In genomic region chr12:117874842-117875434, GRCh38 we compare ENCODE assay signal across 8 cellular contexts.
DNase-seq lines count a peak whose midpoint lies in the region; ATAC-seq and TF ChIP-seq lines count a peak whose summit lies in the region.

No MANE protein-coding gene starts in this region.

- H3K4me3 Mint-ChIP-seq in activated CD4-positive, alpha-beta T cell treated with anti-CD3 and anti-CD28 coated beads, Interleukin-2, amount 10 ng/mL, durations not matched to agents 7 days and 5 days = no peak overlapping the region

- TF ChIP-seq CTCF in HEK293 (tag by site-specific recombination; IDR thresholded peaks at IDR 0.05) = peak; percentile 73

- POLR2A ChIA-PET in HEK293 (lab: Yijun Ruan, JAX) = interaction anchor here (0.6 to 1.3 kb wide), 3 partner anchors 141 to 864 kb away, joined by 3 to 4 read pairs (median 3); partner anchors contain the start of gene RFC5
- POLR2A ChIA-PET in activated CD4-positive, alpha-beta T cell treated with anti-CD3 and anti-CD28 coated beads, Interleukin-2, amount 10 ng/mL, durations not matched to agents 7 days and 5 days (lab: Charles Lee) = interaction anchor here (0.6 kb wide), 1 partner anchor 160 kb away, joined by 3 read pairs; no protein-coding TSS in a partner anchor

- no peak overlapping the region for H3K27ac ChIP-seq in HEK293 (ENCODE audit: extremely low read depth, low read depth, low read length)

- H3K4me1 Mint-ChIP-seq in activated CD4-positive, alpha-beta T cell treated with anti-CD3 and anti-CD28 coated beads, Interleukin-2, amount 10 ng/mL, durations not matched to agents 7 days and 5 days = peaks cover 9% of the 10 kb centered on the region

- no peaks in the 10 kb centered on the region for H3K9me3 Mint-ChIP-seq in activated CD4-positive, alpha-beta T cell treated with anti-CD3 and anti-CD28 coated beads, Interleukin-2, amount 10 ng/mL, durations not matched to agents 7 days and 5 days

- peaks cover 14% of the 10 kb centered on the region for H3K27me3 Mint-ChIP-seq in activated CD4-positive, alpha-beta T cell treated with anti-CD3 and anti-CD28 coated beads, Interleukin-2, amount 10 ng/mL, durations not matched to agents 7 days and 5 days

- H3K4me3 ChIP-seq in HEK293 (ENCODE audit: low read depth, low read length) = no peak overlapping the region

- H3K9me3 ChIP-seq in HEK293 (ENCODE audit: control insufficient read depth, insufficient read depth, low read depth, low read length) = no peaks in the 10 kb centered on the region

- no peaks in the 10 kb centered on the region for H3K36me3 ChIP-seq in HEK293 (ENCODE audit: control insufficient read depth in 2 of 2, insufficient read depth in 1 of 2, low read length in 2 of 2)

- H3K4me1 ChIP-seq in HEK293 (ENCODE audit: control insufficient read depth, insufficient read depth, low read length) = no peaks in the 10 kb centered on the region; the same call in 1 of the 2 replicates

- CTCF ChIA-PET in HEK293 (lab: Yijun Ruan, JAX) = interaction anchor here (0.6 to 3.7 kb wide), 33 partner anchors 9 to 803 kb away, joined by 3 to 55 read pairs (median 4); partner anchors contain the start of genes RFC5 and SUDS3
- CTCF ChIA-PET in activated CD4-positive, alpha-beta T cell treated with anti-CD3 and anti-CD28 coated beads, Interleukin-2, amount 10 ng/mL, durations not matched to agents 7 days and 5 days (lab: Charles Lee) = interaction anchor here (0.6 to 1.7 kb wide), 8 partner anchors 17 to 524 kb away, joined by 3 to 6 read pairs (median 4); no protein-coding TSS in a partner anchor

- ATAC-seq in HG02885 (IDR thresholded peaks at IDR 0.05; ENCODE audit: poor library complexity, unreplicated experiment) = no peak

- H3K36me3 Mint-ChIP-seq in activated CD4-positive, alpha-beta T cell treated with anti-CD3 and anti-CD28 coated beads, Interleukin-2, amount 10 ng/mL, durations not matched to agents 7 days and 5 days (ENCODE audit: low read depth) = no peaks in the 10 kb centered on the region

- peak; percentile 57 for DNase-seq in DMS153 treated with DMSO at 0.1 percent for 48 hours (lab: John Stamatoyannopoulos, UW; ENCODE audit: unreplicated experiment)
- DNase-seq in NCI-H2227 treated with DMSO at 0.1 percent for 48 hours (lab: John Stamatoyannopoulos, UW) = peak; percentile 80
- peak; percentile 58 for DNase-seq in activated CD4-positive, alpha-beta T cell treated with anti-CD3 and anti-CD28 coated beads, Interleukin-2, amount 10 ng/mL, durations not matched to agents 7 days and 5 days
- DNase-seq in dedifferentiated amniotic fluid mesenchymal stem cell (ENCODE audit: extremely low spot score) = peak; percentile 49
- DNase-seq in lung microvascular endothelial cell (ENCODE audit: low read depth in 2 of 2) = peak; percentile 75 to 78
- peak; percentile 13 for DNase-seq in stimulated activated CD8-positive, alpha-beta memory T cell treated with anti-CD3 and anti-CD28 coated beads, Interleukin-12 subunit alpha, Interleukin-12 subunit beta, amount 100 ng/mL, for 4 hours (ENCODE audit: low read depth)

- H3K27ac Mint-ChIP-seq in activated CD4-positive, alpha-beta T cell treated with anti-CD3 and anti-CD28 coated beads, Interleukin-2, amount 10 ng/mL, durations not matched to agents 7 days and 5 days = no peak overlapping the region

TF ChIP-seq in HEK293, 187 proteins besides CTCF, POLR2A, EP300 and RAD21:
- TF ChIP-seq ZNF513 (tag by site-specific recombination; IDR thresholded peaks at IDR 0.05) = no peak
- no peak for TF ChIP-seq ZNF133 (tag by site-specific recombination; IDR thresholded peaks at IDR 0.05)
- 0 out of 2 replicates have a peak, but pooled peaks have one; percentile 24 for TF ChIP-seq ZEB2 (tag by site-specific recombination; IDR thresholded peaks at IDR 0.05)
- TF ChIP-seq IKZF3 (tag by site-specific recombination; IDR thresholded peaks at IDR 0.05) = 0 out of 2 replicates have a peak, but pooled peaks have one; percentile 37
- TF ChIP-seq ZBTB17 (tag by site-specific recombination; IDR thresholded peaks at IDR 0.05) = peak; percentile 54; the same call in 1 of the 2 replicates
- TF ChIP-seq ZNF660 (tag by site-specific recombination; IDR thresholded peaks at IDR 0.05) = no peak; the same call in 1 of the 2 replicates
- no peak for TF ChIP-seq OSR2 (tag by site-specific recombination; IDR thresholded peaks at IDR 0.05)
- no peak for TF ChIP-seq GLIS1 (tag by site-specific recombination; IDR thresholded peaks at IDR 0.05)
- no peak for TF ChIP-seq ZNF488 (tag by site-specific recombination; IDR thresholded peaks at IDR 0.05)
- TF ChIP-seq ZBTB11 (tag by site-specific recombination; conservative IDR thresholded peaks at IDR 0.05; ENCODE audit: low read depth) = no peak
- TF ChIP-seq ZNF654 (tag by site-specific recombination; IDR thresholded peaks at IDR 0.05; ENCODE audit: low read depth) = peak; percentile 75
- no peak for TF ChIP-seq ZXDB (tag by site-specific recombination; IDR thresholded peaks at IDR 0.05)
- no peak for TF ChIP-seq ZBTB8A (tag by site-specific recombination; IDR thresholded peaks at IDR 0.05)

Comparison
In these comparisons a context has a peak if more than half of its experiments do, and no peak if none do; other contexts are left out.
1. DNase-seq: peak in every context shown above with its lines; median percentile 80 in NCI-H2227 treated with DMSO at 0.1 percent for 48 hours; 76 in lung microvascular endothelial cell; 58 in activated CD4-positive, alpha-beta T cell treated with anti-CD3 and anti-CD28 coated beads, Interleukin-2, amount 10 ng/mL, durations not matched to agents 7 days and 5 days; 57 in DMS153 treated with DMSO at 0.1 percent for 48 hours; 49 in dedifferentiated amniotic fluid mesenchymal stem cell; 13 in stimulated activated CD8-positive, alpha-beta memory T cell treated with anti-CD3 and anti-CD28 coated beads, Interleukin-12 subunit alpha, Interleukin-12 subunit beta, amount 100 ng/mL, for 4 hours.